In genomic region chr20:35539756-35540212, GRCh38 we compare ENCODE assay signal across 9 cellular contexts. TPM values are rescaled to one million over a fixed set of nuclear protein-coding genes. Genes with fewer than 3 reads are reported as not detected.
DNase-seq lines count a peak whose midpoint lies in the region; ATAC-seq and TF ChIP-seq lines count a peak whose summit lies in the region.
"Had no signal": no experiment of that assay in that cellular context is flagged by ENCODE, and none has a peak within 500 bp of the region (broad histone marks: within the 10 kb centered on the region; RNA-seq: fewer than 3 reads in every experiment).

No MANE protein-coding gene starts in this region.

- H3K4me1 ChIP-seq in foreskin keratinocyte, result no peaks in the 10 kb centered on the region

- H3K27me3 Mint-ChIP-seq in activated T-cell treated with anti-CD3 and anti-CD28 coated beads, Interleukin-2, amount 50 U/mL, for 4 hours (ENCODE audit: low read depth), result no peaks in the 10 kb centered on the region
- H3K27me3 Mint-ChIP-seq in activated naive CD8-positive, alpha-beta T cell treated with anti-CD3 and anti-CD28 coated beads for 36 hours, result no peaks in the 10 kb centered on the region
- no peaks in the 10 kb centered on the region for H3K27me3 Mint-ChIP-seq in neural crest cell (ENCODE audit: low read depth)

- ATAC-seq in activated T-cell treated with anti-CD3 and anti-CD28 coated beads, Interleukin-2, amount 50 U/mL, for 4 hours, result no peak
- ATAC-seq in foreskin keratinocyte, result no peak

- no peaks in the 10 kb centered on the region for H3K9me3 Mint-ChIP-seq in activated T-cell treated with anti-CD3 and anti-CD28 coated beads, Interleukin-2, amount 50 U/mL, for 4 hours
- H3K9me3 Mint-ChIP-seq in activated naive CD8-positive, alpha-beta T cell treated with anti-CD3 and anti-CD28 coated beads for 36 hours, result no peaks in the 10 kb centered on the region
- no peaks in the 10 kb centered on the region for H3K9me3 Mint-ChIP-seq in neural crest cell

- H3K27ac ChIP-seq in foreskin keratinocyte, result no peak overlapping the region

- H3K27ac Mint-ChIP-seq in activated naive CD8-positive, alpha-beta T cell treated with anti-CD3 and anti-CD28 coated beads for 36 hours, result no peak overlapping the region
- peak overlapping the region; percentile 93 for H3K27ac Mint-ChIP-seq in neural crest cell (ENCODE audit: unreplicated experiment)

- no peak for TF ChIP-seq CTCF in neural crest cell (conservative IDR thresholded peaks at IDR 0.05)
- no peak for TF ChIP-seq CTCF in foreskin keratinocyte (conservative IDR thresholded peaks at IDR 0.05)

- H3K36me3 Mint-ChIP-seq in activated T-cell treated with anti-CD3 and anti-CD28 coated beads, Interleukin-2, amount 50 U/mL, for 4 hours (ENCODE audit: insufficient read depth), result peaks cover 10% of the 10 kb centered on the region
- peaks cover 2% of the 10 kb centered on the region for H3K36me3 Mint-ChIP-seq in activated naive CD8-positive, alpha-beta T cell treated with anti-CD3 and anti-CD28 coated beads for 36 hours
- peaks cover 3% of the 10 kb centered on the region for H3K36me3 Mint-ChIP-seq in neural crest cell (ENCODE audit: low read depth)

- H3K4me3 Mint-ChIP-seq in activated T-cell treated with anti-CD3 and anti-CD28 coated beads, Interleukin-2, amount 50 U/mL, for 4 hours, result peak overlapping the region; percentile 24
- H3K4me3 Mint-ChIP-seq in activated naive CD8-positive, alpha-beta T cell treated with anti-CD3 and anti-CD28 coated beads for 36 hours, result no peak overlapping the region
- H3K4me3 Mint-ChIP-seq in neural crest cell, result peak overlapping the region; percentile 86

- H3K27me3 ChIP-seq in foreskin keratinocyte, result peaks cover 3% of the 10 kb centered on the region

- no peak for DNase-seq in activated T-cell treated with anti-CD3 and anti-CD28 coated beads, Interleukin-2, amount 50 U/mL, for 4 hours
- DNase-seq in activated T-cell treated with anti-CD3 and anti-CD28 coated beads for 4 hours (no peak), NCI-H146 treated with DMSO at 0.1 percent for 48 hours (lab: John Stamatoyannopoulos, UW; ENCODE audit: unreplicated experiment) (peak; percentile 94), neural crest cell (ENCODE audit: low read depth, low spot score) (peak; percentile 31), foreskin keratinocyte (no peak), SKM-1 (lab: John Stamatoyannopoulos, UW; ENCODE audit: unreplicated experiment) (no peak), A172 (ENCODE audit: low spot score) (no peak)
- DNase-seq in activated naive CD8-positive, alpha-beta T cell treated with anti-CD3 and anti-CD28 coated beads for 36 hours, result peak; percentile 28

- peaks cover 15% of the 10 kb centered on the region for H3K4me1 Mint-ChIP-seq in activated T-cell treated with anti-CD3 and anti-CD28 coated beads, Interleukin-2, amount 50 U/mL, for 4 hours (ENCODE audit: low read depth)
- peaks cover 18% of the 10 kb centered on the region for H3K4me1 Mint-ChIP-seq in activated naive CD8-positive, alpha-beta T cell treated with anti-CD3 and anti-CD28 coated beads for 36 hours
- peaks cover 31% of the 10 kb centered on the region for H3K4me1 Mint-ChIP-seq in neural crest cell

RNA-seq across cellular contexts. Expression of gene ERGIC3, which starts 2.1 kb away (rescaled TPM):
- total RNA-seq in activated T-cell treated with anti-CD3 and anti-CD28 coated beads, Interleukin-2, amount 50 U/mL, for 4 hours, result 100 to 1,000 TPM; 127 to 130 (median 128) TPM
- 100 to 1,000 TPM; 105 to 107 TPM for total RNA-seq in activated naive CD8-positive, alpha-beta T cell treated with anti-CD3 and anti-CD28 coated beads for 36 hours
- total RNA-seq in neural crest cell (250 and 267 TPM in 2 replicates), foreskin keratinocyte (168 and 180 TPM in 2 replicates)
- polyA plus RNA-seq in foreskin keratinocyte, result 181 and 191 TPM in 2 replicates
- 258 TPM in 2 replicates for total RNA-seq in A172 (2014; rRNA removed; shearing (Covaris generic))

RNA-seq across cellular contexts. Expression of gene C20orf173, which starts 10.3 kb away (rescaled TPM):
- total RNA-seq in activated T-cell treated with anti-CD3 and anti-CD28 coated beads, Interleukin-2, amount 50 U/mL, for 4 hours, result not detected
- total RNA-seq in activated naive CD8-positive, alpha-beta T cell treated with anti-CD3 and anti-CD28 coated beads for 36 hours, result not detected
- total RNA-seq in neural crest cell (not detected in 2 replicates), foreskin keratinocyte (not detected in 2 replicates)
- polyA plus RNA-seq in foreskin keratinocyte, result not detected in 2 replicates
- not detected in 2 replicates for total RNA-seq in A172 (2014; rRNA removed; shearing (Covaris generic))
- polyA plus RNA-seq: BJ had no signal

Comparison
In these comparisons a context has a peak if more than half of its experiments do, and no peak if none do; other contexts are left out.
1. DNase-seq: peak in NCI-H146 treated with DMSO at 0.1 percent for 48 hours (single experiment), activated naive CD8-positive, alpha-beta T cell treated with anti-CD3 and anti-CD28 coated beads for 36 hours (single experiment) and neural crest cell (single experiment); none in activated T-cell treated with anti-CD3 and anti-CD28 coated beads, Interleukin-2, amount 50 U/mL, for 4 hours (single experiment), activated T-cell treated with anti-CD3 and anti-CD28 coated beads for 4 hours (single experiment), foreskin keratinocyte (0 of 2), SKM-1 (single experiment) and A172 (single experiment).